Comparison of ENCODE assay signal across 20 cellular contexts in genomic region chr6:89295981-89296380, GRCh38. TPM values are rescaled to one million over a fixed set of nuclear protein-coding genes. Genes with fewer than 3 reads are reported as not detected.
"Had no signal": no experiment of that assay in that cellular context is flagged by ENCODE, and none has a peak within 500 bp of the region (broad histone marks: within the 10 kb centered on the region; RNA-seq: fewer than 3 reads in every experiment).

No MANE protein-coding gene starts in this region.

- H3K27me3 Mint-ChIP-seq: dendritic cell treated with granulocyte-macrophage colony-stimulating factor and Interleukin-4, amounts not matched to agents 40 ng/mL and 50 ng/mL, for 4 days; naive thymus-derived CD4-positive, alpha-beta T cell; stimulated activated memory B cell treated with anti-CD40 and anti-IgM and Interleukin-4, amounts not matched to agents 10 μg/mL and 1 μg/mL and 100 μg/mL, for 72 hours; stimulated activated naive CD8-positive, alpha-beta T cell treated with anti-CD3 and anti-CD28 coated beads, Interleukin-15, amount 100 ng/mL, for 72 hours had no signal

- DNase-seq: foreskin melanocyte; head of caudate nucleus; kidney; left cardiac atrium; left ventricle myocardium superior; mesendoderm; naive thymus-derived CD4-positive, alpha-beta T cell; nephron progenitor cell; psoas muscle; retina; right lobe of liver; spleen; stimulated activated CD4-positive, alpha-beta T cell treated with anti-CD3 and anti-CD28 coated beads, Interleukin-15, amount 100 ng/mL, for 24 hours; stimulated activated CD4-positive, alpha-beta T cell treated with anti-CD3 and anti-CD28 coated beads, Interleukin-1b, Interleukin-23, amount 100 ng/mL, for 48 hours; stimulated activated CD4-positive, alpha-beta T cell treated with anti-CD3 and anti-CD28 coated beads, Interleukin-4, amount 100 ng/mL, for 24 hours; stimulated activated naive CD8-positive, alpha-beta T cell treated with anti-CD3 and anti-CD28 coated beads, Interleukin-15, amount 100 ng/mL, for 72 hours; testis had no signal

- H3K36me3 Mint-ChIP-seq: stimulated activated memory B cell treated with anti-CD40 and anti-IgM and Interleukin-4, amounts not matched to agents 10 μg/mL and 1 μg/mL and 100 μg/mL, for 72 hours had no signal

- H3K9me3 Mint-ChIP-seq: dendritic cell treated with granulocyte-macrophage colony-stimulating factor and Interleukin-4, amounts not matched to agents 40 ng/mL and 50 ng/mL, for 4 days; nephron progenitor cell; stimulated activated memory B cell treated with anti-CD40 and anti-IgM and Interleukin-4, amounts not matched to agents 10 μg/mL and 1 μg/mL and 100 μg/mL, for 72 hours; stimulated activated naive CD8-positive, alpha-beta T cell treated with anti-CD3 and anti-CD28 coated beads, Interleukin-15, amount 100 ng/mL, for 72 hours had no signal

- H3K27ac Mint-ChIP-seq: dendritic cell treated with granulocyte-macrophage colony-stimulating factor and Interleukin-4, amounts not matched to agents 40 ng/mL and 50 ng/mL, for 4 days; naive thymus-derived CD4-positive, alpha-beta T cell; nephron progenitor cell; stimulated activated memory B cell treated with anti-CD40 and anti-IgM and Interleukin-4, amounts not matched to agents 10 μg/mL and 1 μg/mL and 100 μg/mL, for 72 hours had no signal

- ATAC-seq: left cardiac atrium; left ventricle myocardium superior; naive thymus-derived CD4-positive, alpha-beta T cell; psoas muscle; right lobe of liver; stimulated activated memory B cell treated with anti-CD40 and anti-IgM and Interleukin-4, amounts not matched to agents 10 μg/mL and 1 μg/mL and 100 μg/mL, for 72 hours; stimulated activated naive CD8-positive, alpha-beta T cell treated with anti-CD3 and anti-CD28 coated beads, Interleukin-15, amount 100 ng/mL, for 72 hours had no signal

- H3K4me3 Mint-ChIP-seq: dendritic cell treated with granulocyte-macrophage colony-stimulating factor and Interleukin-4, amounts not matched to agents 40 ng/mL and 50 ng/mL, for 4 days; naive thymus-derived CD4-positive, alpha-beta T cell; nephron progenitor cell; stimulated activated memory B cell treated with anti-CD40 and anti-IgM and Interleukin-4, amounts not matched to agents 10 μg/mL and 1 μg/mL and 100 μg/mL, for 72 hours; stimulated activated naive CD8-positive, alpha-beta T cell treated with anti-CD3 and anti-CD28 coated beads, Interleukin-15, amount 100 ng/mL, for 72 hours had no signal

RNA-seq across cellular contexts. Expression of gene GABRR2, which starts 19.1 kb away (rescaled TPM):
- total RNA-seq: skeletal muscle tissue had no signal
